ENCODE assay signal across 28 cellular contexts in genomic region chr6:149960488-149960887, GRCh38. TPM values are rescaled to one million over a fixed set of nuclear protein-coding genes. Genes with fewer than 3 reads are reported as not detected.
"Had no signal": no experiment of that assay in that cellular context is flagged by ENCODE, and none has a peak within 500 bp of the region (broad histone marks: within the 10 kb centered on the region; RNA-seq: fewer than 3 reads in every experiment).

No MANE protein-coding gene starts in this region.

- H3K9me3 ChIP-seq: colonic mucosa, gastrocnemius medialis, lower lobe of right lung, ovary, suprapubic skin, transverse colon, upper lobe of right lung had no signal

- H3K4me3 ChIP-seq: colonic mucosa, gastrocnemius medialis, lower lobe of right lung, ovary, smooth muscle cell, suprapubic skin, transverse colon, upper lobe of right lung had no signal

- H3K27ac ChIP-seq: colonic mucosa, epithelial cell of prostate, gastrocnemius medialis, lower lobe of right lung, ovary, suprapubic skin, transverse colon, upper lobe of right lung had no signal

- H3K27ac Mint-ChIP-seq: nephron progenitor cell had no signal

- H3K9me3 Mint-ChIP-seq: naive thymus-derived CD8-positive, alpha-beta T cell; nephron progenitor cell; stimulated activated naive CD8-positive, alpha-beta T cell treated with anti-CD3 and anti-CD28 coated beads, Interleukin-15, amount 100 ng/mL, for 72 hours had no signal

- ATAC-seq: esophagus mucosa; gastrocnemius medialis; left colon; left ventricle myocardium superior; lower lobe of right lung; naive thymus-derived CD8-positive, alpha-beta T cell; sciatic nerve; stimulated activated naive CD8-positive, alpha-beta T cell treated with anti-CD3 and anti-CD28 coated beads, Interleukin-15, amount 100 ng/mL, for 72 hours; upper lobe of right lung had no signal

- H3K4me2 ChIP-seq: smooth muscle cell had no signal

- H3K4me1 ChIP-seq: colonic mucosa had no signal

- DNase-seq: colonic mucosa; dermis blood vessel endothelial cell; foreskin fibroblast; gastrocnemius medialis; head of caudate nucleus; left colon; left ventricle myocardium superior; lower lobe of right lung; naive thymus-derived CD8-positive, alpha-beta T cell; nephron progenitor cell; occipital lobe; ovary; posterior cingulate gyrus; stimulated activated CD4-positive, alpha-beta T cell treated with anti-CD3 and anti-CD28 coated beads, Interleukin-12 subunit alpha, Interleukin-12 subunit beta, amount 100 ng/mL, for 4 hours; stimulated activated CD4-positive, alpha-beta T cell treated with anti-CD3 and anti-CD28 coated beads, Interleukin-1b, Interleukin-23, amount 100 ng/mL, for 48 hours; stimulated activated CD4-positive, alpha-beta T cell treated with anti-CD3 and anti-CD28 coated beads, Interleukin-4, amount 100 ng/mL, for 1 hour; stimulated activated CD8-positive, alpha-beta memory T cell treated with anti-CD3 and anti-CD28 coated beads, Interleukin-4, amount 100 ng/mL, for 48 hours; stimulated activated naive CD4-positive, alpha-beta T cell; stimulated activated naive CD8-positive, alpha-beta T cell treated with anti-CD3 and anti-CD28 coated beads, Interleukin-15, amount 100 ng/mL, for 72 hours; transverse colon; upper lobe of right lung had no signal

- H3K4me3 Mint-ChIP-seq: naive thymus-derived CD8-positive, alpha-beta T cell; nephron progenitor cell; stimulated activated naive CD8-positive, alpha-beta T cell treated with anti-CD3 and anti-CD28 coated beads, Interleukin-15, amount 100 ng/mL, for 72 hours had no signal

- H3K27me3 ChIP-seq: ovary had no signal

RNA-seq across cellular contexts. Expression of gene ULBP1, which starts 3.3 kb away (rescaled TPM):
- total RNA-seq: colonic mucosa, sciatic nerve, transverse colon had no signal

RNA-seq across cellular contexts. Expression of gene ULBP2, which starts 18.7 kb away (rescaled TPM):
- total RNA-seq: naive thymus-derived CD8-positive, alpha-beta T cell; transverse colon had no signal

RNA-seq across cellular contexts. Expression of gene RAET1G, which starts 37.6 kb away (rescaled TPM):
- total RNA-seq: dermis blood vessel endothelial cell; kidney epithelial cell; left colon; myocyte; naive thymus-derived CD8-positive, alpha-beta T cell; occipital lobe; transverse colon had no signal
